ENCODE assay signal across 8 cellular contexts in genomic region chr2:58427572-58428285, GRCh38.
DNase-seq lines count a peak whose midpoint lies in the region; ATAC-seq and TF ChIP-seq lines count a peak whose summit lies in the region.

No MANE protein-coding gene starts in this region.

- no peaks in the 10 kb centered on the region for H3K36me3 ChIP-seq in GM23248 (ENCODE audit: low read depth)
- H3K36me3 ChIP-seq in endodermal cell (ENCODE audit: control insufficient read depth, insufficient read depth, low read length) = no peaks in the 10 kb centered on the region
- no peaks in the 10 kb centered on the region for H3K36me3 ChIP-seq in muscle layer of colon (ENCODE audit: insufficient read depth, low read length)

- H3K4me1 Mint-ChIP-seq in endodermal cell = peaks cover 37% of the 10 kb centered on the region

- H3K4me3 ChIP-seq in GM23248 = peak overlapping the region; percentile 79
- H3K4me3 ChIP-seq in endodermal cell (ENCODE audit: low read length) = peak overlapping the region; percentile 95
- peak overlapping the region; percentile 44 to 54 for H3K4me3 ChIP-seq in muscle layer of colon (ENCODE audit: low read depth in 1 of 2, low read length in 2 of 2)

- H3K27me3 ChIP-seq in GM23248 (replicated peaks; ENCODE audit: insufficient read depth) (peaks cover 23% of the 10 kb centered on the region), endodermal cell (ENCODE audit: control insufficient read depth, insufficient read depth, low read length, poor library complexity, severe bottlenecking) (no peaks in the 10 kb centered on the region), muscle layer of colon (ENCODE audit: control insufficient read depth in 1 of 2, insufficient read depth in 2 of 2, low read length in 2 of 2) (no peaks in the 10 kb centered on the region)

- H3K27ac ChIP-seq in GM23248 = no peak overlapping the region
- H3K27ac ChIP-seq in endodermal cell (ENCODE audit: low read depth, low read length) = peak overlapping the region; percentile 94
- no peak overlapping the region for H3K27ac ChIP-seq in muscle layer of colon (ENCODE audit: low read depth, low read length)

- no peaks in the 10 kb centered on the region for H4K20me1 ChIP-seq in GM23248 (ENCODE audit: insufficient read depth)

- H3K27ac Mint-ChIP-seq in endodermal cell = peak overlapping the region; percentile 99

- H3K4me1 ChIP-seq in GM23248 (ENCODE audit: insufficient read depth) = peaks cover 4% of the 10 kb centered on the region; the same call in 1 of the 2 replicates
- peaks cover 17% of the 10 kb centered on the region for H3K4me1 ChIP-seq in endodermal cell (ENCODE audit: control insufficient read depth, insufficient read depth, low read length)
- peaks cover 10% of the 10 kb centered on the region for H3K4me1 ChIP-seq in muscle layer of colon (ENCODE audit: insufficient read depth, low read length)

- H3K4me3 Mint-ChIP-seq in endodermal cell = peak overlapping the region; percentile 91

- H3K79me2 ChIP-seq in GM23248 (ENCODE audit: insufficient read depth) = no peaks in the 10 kb centered on the region

- peak in 10 of 14 donors; percentile 19 to 72 (median 50) for DNase-seq in C1 segment of cervical spinal cord (lab: John Stamatoyannopoulos, UW)
- peak; percentile 57 for DNase-seq in GM23248
- DNase-seq in RPMI7951 (ENCODE audit: low read depth) = peak; percentile 4
- DNase-seq in endodermal cell = peak; percentile 79
- DNase-seq in DMS114 treated with DMSO at 0.1 percent for 48 hours (lab: John Stamatoyannopoulos, UW; ENCODE audit: unreplicated experiment) = no peak

- no peaks in the 10 kb centered on the region for H3K27me3 Mint-ChIP-seq in endodermal cell (ENCODE audit: insufficient read depth)

- H3K9me3 ChIP-seq in GM23248 (ENCODE audit: low read depth) (no peaks in the 10 kb centered on the region), endodermal cell (ENCODE audit: control insufficient read depth, low read length) (no peaks in the 10 kb centered on the region), muscle layer of colon (ENCODE audit: low read length) (no peaks in the 10 kb centered on the region)

- peaks cover 3% of the 10 kb centered on the region for H3K36me3 Mint-ChIP-seq in endodermal cell (ENCODE audit: low read depth)

- WGBS in GM23248 (ENCODE audit: low coverage in 1 of 2, low lambda C conversion rate in 2 of 2, missing lambda C conversion rate in 2 of 2), 2 experiments = 1 to 3% methylated on average over 33 of the region's 33 CpGs
- WGBS in endodermal cell (ENCODE audit: insufficient coverage in 1 of 2, insufficient read length in 1 of 2), 2 experiments = 0 to 3% methylated on average over 9 to 32 of the region's 33 CpGs

- in situ Hi-C loops in GM23248 (cut with MboI) = loop anchor here (25.0 kb wide), 2 partner anchors 290 to 515 kb away; no protein-coding TSS in a partner anchor

- no peaks in the 10 kb centered on the region for H3K9me3 Mint-ChIP-seq in endodermal cell

- ATAC-seq in GM18517 (IDR thresholded peaks at IDR 0.05; ENCODE audit: unreplicated experiment) (no peak), GM21576 (IDR thresholded peaks at IDR 0.05; ENCODE audit: unreplicated experiment) (no peak)

- no peak for TF ChIP-seq CTCF in endodermal cell (conservative IDR thresholded peaks at IDR 0.05)

- H3K4me2 ChIP-seq in GM23248 (ENCODE audit: unreplicated experiment) = peak overlapping the region; percentile 87

- H2AFZ ChIP-seq in GM23248 = peak overlapping the region; percentile 69

- H3K9ac ChIP-seq in GM23248 = peak overlapping the region; percentile 40; the same call in 1 of the 2 replicates
- peak overlapping the region; percentile 94 for H3K9ac ChIP-seq in endodermal cell (ENCODE audit: extremely low read depth, low read length, poor library complexity, severe bottlenecking)
- no peak overlapping the region for H3K9ac ChIP-seq in muscle layer of colon (ENCODE audit: low read length)

- no peaks in the 10 kb centered on the region for H3K9me2 ChIP-seq in GM23248 (ENCODE audit: insufficient read depth)

- no peaks in the 10 kb centered on the region for H3F3A ChIP-seq in GM23248 (ENCODE audit: insufficient read depth)
